ENCODE assay signal across 8 cellular contexts in genomic region chr1:173868266-173869107, GRCh38. TPM values are rescaled to one million over a fixed set of nuclear protein-coding genes. Genes with fewer than 3 reads are reported as not detected.
DNase-seq lines count a peak whose midpoint lies in the region; TF ChIP-seq lines count a peak whose summit lies in the region.

Gene ZBTB37, plus strand, starts transcription at chr1:173868380. Its CDS starts 1,846 bp downstream, at chr1:173870226.

- peak within 1 kb of the TSS; percentile 98 for H3K27ac Mint-ChIP-seq in neural progenitor cell

- peaks cover 39% of the 10 kb centered on the region for H3K4me1 Mint-ChIP-seq in neural progenitor cell

- H3K79me2 ChIP-seq in neural progenitor cell (ENCODE audit: low read depth): peaks cover 83% of the 10 kb centered on the region

- H3K9me3 ChIP-seq in neural progenitor cell (ENCODE audit: low read depth) (no peaks in the 10 kb centered on the region), stomach smooth muscle (ENCODE audit: control insufficient read depth in 2 of 2, low read length in 2 of 2) (no peaks in the 10 kb centered on the region)

- H3F3A ChIP-seq in neural progenitor cell (ENCODE audit: low read depth): peaks cover 52% of the 10 kb centered on the region

- H3K36me3 ChIP-seq in neural progenitor cell (peaks cover 31% of the 10 kb centered on the region), stomach smooth muscle (ENCODE audit: control insufficient read depth in 2 of 2, insufficient read depth in 2 of 2, low read length in 2 of 2) (peaks cover 30% of the 10 kb centered on the region in 2 donors)

- H3K9me3 Mint-ChIP-seq in neural progenitor cell: no peaks in the 10 kb centered on the region

- H3K4me3 ChIP-seq in fibroblast of pulmonary artery (replicated peaks; ENCODE audit: low read depth, low read length) (peak within 1 kb of the TSS; percentile 96), neural progenitor cell (peak within 1 kb of the TSS; percentile 83), stomach smooth muscle (ENCODE audit: low read length in 2 of 2) (peak within 1 kb of the TSS; percentile 92 to 99)

- H3K9ac ChIP-seq in neural progenitor cell (peak within 1 kb of the TSS; percentile 81), stomach smooth muscle (ENCODE audit: low read length in 2 of 2) (peak within 1 kb of the TSS; percentile 73 to 80)

- no peaks in the 10 kb centered on the region for H3K27me3 Mint-ChIP-seq in neural progenitor cell (ENCODE audit: insufficient read depth, low read depth)

- H3K4me1 ChIP-seq in neural progenitor cell: peaks cover 23% of the 10 kb centered on the region
- H3K4me1 ChIP-seq in stomach smooth muscle (ENCODE audit: control insufficient read depth, insufficient read depth, low read length): peaks cover 6% of the 10 kb centered on the region

- peaks cover 41% of the 10 kb centered on the region for H3K36me3 Mint-ChIP-seq in neural progenitor cell

- DNase-seq in DMS53 treated with DMSO at 0.1 percent for 48 hours (lab: John Stamatoyannopoulos, UW; ENCODE audit: unreplicated experiment) (peak; percentile 69), H4 (ENCODE audit: low spot score) (peak; percentile 74), LoVo (ENCODE audit: low spot score) (peak; percentile 93), RPMI8226 (peak; percentile 98), fibroblast of pulmonary artery (ENCODE audit: low read depth) (peak; percentile 36), neural progenitor cell (ENCODE audit: low spot score) (peak; percentile 96)
- peak; percentile 86 for DNase-seq in activated T-helper 1 cell treated with anti-CD3 and anti-CD28 coated beads, Interleukin-2, amount 50 U/mL, for 16 hours (ENCODE audit: low read depth in 1 of 2, low spot score in 1 of 2)

- peak within 1 kb of the TSS; percentile 48 for H2AFZ ChIP-seq in neural progenitor cell (replicated peaks)

- H3K4me3 Mint-ChIP-seq in neural progenitor cell: peak within 1 kb of the TSS; percentile 99

- H4K20me1 ChIP-seq in neural progenitor cell (ENCODE audit: low read depth): peaks cover 41% of the 10 kb centered on the region

- no peaks in the 10 kb centered on the region for H3K27me3 ChIP-seq in neural progenitor cell
- H3K27me3 ChIP-seq in stomach smooth muscle (ENCODE audit: control insufficient read depth in 1 of 2, insufficient read depth in 2 of 2, low read length in 2 of 2): no peaks in the 10 kb centered on the region

- TF ChIP-seq CTCF in fibroblast of pulmonary artery (IDR thresholded peaks at IDR 0.05; ENCODE audit: low read length, missing control alignments) (no peak), neural progenitor cell (IDR thresholded peaks at IDR 0.05) (no peak)

- H3K4me2 ChIP-seq in neural progenitor cell: peak within 1 kb of the TSS; percentile 97

- H3K27ac ChIP-seq in neural progenitor cell: peak within 1 kb of the TSS; percentile 94
- H3K27ac ChIP-seq in stomach smooth muscle (ENCODE audit: low read length): peak within 1 kb of the TSS; percentile 90

RNA-seq across cellular contexts. Expression of gene ZBTB37, which starts in this region (rescaled TPM):
- total RNA-seq in H4 (2014; rRNA removed; shearing (Covaris generic)): 2.0 and 2.3 TPM in 2 replicates
- 13.9 and 19.4 TPM in 2 replicates for total RNA-seq in neural progenitor cell (ENCODE audit: low replicate concordance)

Comparison
In these comparisons a context has a peak if more than half of its experiments do, and no peak if none do; other contexts are left out.
1. Peak in every context shown above with its lines: DNase-seq, H3K4me3 ChIP-seq and H3K27ac ChIP-seq.
2. DNase-seq: peak in every context shown above with its lines; median percentile 98 in RPMI8226; 96 in neural progenitor cell; 93 in LoVo; 86 in activated T-helper 1 cell treated with anti-CD3 and anti-CD28 coated beads, Interleukin-2, amount 50 U/mL, for 16 hours; 74 in H4; 69 in DMS53 treated with DMSO at 0.1 percent for 48 hours; 36 in fibroblast of pulmonary artery.